In the genomic region with DNA sequence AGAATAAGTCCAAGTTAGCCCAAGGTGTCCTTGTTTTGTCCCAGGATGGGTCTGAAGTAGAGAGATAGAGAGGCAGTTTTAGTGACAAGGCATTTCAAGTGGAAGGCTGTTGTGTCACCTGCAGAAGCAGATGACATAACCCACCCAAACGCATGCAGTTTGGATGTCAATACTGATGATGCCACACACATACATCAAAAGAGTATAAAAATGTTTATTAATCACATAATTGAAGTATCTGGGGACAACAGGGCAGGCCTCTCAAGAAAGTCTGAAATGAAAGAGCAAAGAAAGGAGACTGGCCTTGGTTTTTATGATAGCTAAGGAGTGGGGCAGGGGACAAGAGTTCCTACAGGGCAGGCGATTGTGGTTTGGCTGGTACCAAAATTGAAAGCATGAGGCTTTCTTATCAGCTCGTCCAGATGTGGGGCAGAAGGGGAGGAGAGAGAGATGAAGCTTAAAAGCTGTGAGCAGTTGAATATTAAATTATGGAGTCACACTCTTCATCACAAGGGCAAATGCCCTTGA, we compare ENCODE assay signal across 1 cellular context.
A peak's percentile ranks its signal among the peaks of the same experiment; 100 is the strongest.
TF ChIP-seq lines count a peak whose summit lies in the region.

No MANE protein-coding gene starts in this region.

TF ChIP-seq in K562, 482 proteins besides CTCF, POLR2A, EP300 and RAD21 (continued from another document and continues in another):
- TF ChIP-seq, protein P1, sequence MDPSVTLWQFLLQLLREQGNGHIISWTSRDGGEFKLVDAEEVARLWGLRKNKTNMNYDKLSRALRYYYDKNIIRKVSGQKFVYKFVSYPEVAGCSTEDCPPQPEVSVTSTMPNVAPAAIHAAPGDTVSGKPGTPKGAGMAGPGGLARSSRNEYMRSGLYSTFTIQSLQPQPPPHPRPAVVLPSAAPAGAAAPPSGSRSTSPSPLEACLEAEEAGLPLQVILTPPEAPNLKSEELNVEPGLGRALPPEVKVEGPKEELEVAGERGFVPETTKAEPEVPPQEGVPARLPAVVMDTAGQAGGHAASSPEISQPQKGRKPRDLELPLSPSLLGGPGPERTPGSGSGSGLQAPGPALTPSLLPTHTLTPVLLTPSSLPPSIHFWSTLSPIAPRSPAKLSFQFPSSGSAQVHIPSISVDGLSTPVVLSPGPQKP (CRISPR knock-in tag; IDR thresholded peaks at IDR 0.05), result no peak
- TF ChIP-seq BDP1 (IDR thresholded peaks at IDR 0.05; ENCODE audit: insufficient read depth, insufficient read length), result no peak
- TF ChIP-seq PPARD (CRISPR knock-in tag; IDR thresholded peaks at IDR 0.05), result no peak
- TF ChIP-seq, protein P2, sequence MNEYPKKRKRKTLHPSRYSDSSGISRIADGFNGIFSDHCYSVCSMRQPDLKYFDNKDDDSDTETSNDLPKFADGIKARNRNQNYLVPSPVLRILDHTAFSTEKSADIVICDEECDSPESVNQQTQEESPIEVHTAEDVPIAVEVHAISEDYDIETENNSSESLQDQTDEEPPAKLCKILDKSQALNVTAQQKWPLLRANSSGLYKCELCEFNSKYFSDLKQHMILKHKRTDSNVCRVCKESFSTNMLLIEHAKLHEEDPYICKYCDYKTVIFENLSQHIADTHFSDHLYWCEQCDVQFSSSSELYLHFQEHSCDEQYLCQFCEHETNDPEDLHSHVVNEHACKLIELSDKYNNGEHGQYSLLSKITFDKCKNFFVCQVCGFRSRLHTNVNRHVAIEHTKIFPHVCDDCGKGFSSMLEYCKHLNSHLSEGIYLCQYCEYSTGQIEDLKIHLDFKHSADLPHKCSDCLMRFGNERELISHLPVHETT (CRISPR knock-in tag; conservative IDR thresholded peaks at IDR 0.05 in 1 of 2, IDR thresholded peaks at IDR 0.05 in 1 of 2), result peak in 1 of 2 experiments; percentile 48; a peak in 1 of 4 replicates
- TF ChIP-seq, protein P3, sequence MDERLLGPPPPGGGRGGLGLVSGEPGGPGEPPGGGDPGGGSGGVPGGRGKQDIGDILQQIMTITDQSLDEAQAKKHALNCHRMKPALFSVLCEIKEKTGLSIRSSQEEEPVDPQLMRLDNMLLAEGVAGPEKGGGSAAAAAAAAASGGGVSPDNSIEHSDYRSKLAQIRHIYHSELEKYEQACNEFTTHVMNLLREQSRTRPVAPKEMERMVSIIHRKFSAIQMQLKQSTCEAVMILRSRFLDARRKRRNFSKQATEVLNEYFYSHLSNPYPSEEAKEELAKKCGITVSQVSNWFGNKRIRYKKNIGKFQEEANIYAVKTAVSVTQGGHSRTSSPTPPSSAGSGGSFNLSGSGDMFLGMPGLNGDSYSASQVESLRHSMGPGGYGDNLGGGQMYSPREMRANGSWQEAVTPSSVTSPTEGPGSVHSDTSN (CRISPR knock-in tag; IDR thresholded peaks at IDR 0.05; ENCODE audit: low read depth), result no peak
- TF ChIP-seq, protein P3 (tag; conservative IDR thresholded peaks at IDR 0.05; ENCODE audit: low read depth), result no peak
- no peak for TF ChIP-seq ZNF347 (CRISPR knock-in tag; IDR thresholded peaks at IDR 0.05; ENCODE audit: low read depth)
- no peak for TF ChIP-seq DIDO1 (tag; IDR thresholded peaks at IDR 0.05; ENCODE audit: low read depth)
- no peak for TF ChIP-seq ZNF140 (CRISPR knock-in tag; IDR thresholded peaks at IDR 0.05)
- TF ChIP-seq ZNF696 (CRISPR knock-in tag; conservative IDR thresholded peaks at IDR 0.05), result no peak
- peak; percentile 65 for TF ChIP-seq STAT5A (IDR thresholded peaks at IDR 0.05; ENCODE audit: borderline replicate concordance, low read length)
- no peak for TF ChIP-seq ZBTB8A (IDR thresholded peaks at IDR 0.05; ENCODE audit: partially characterized antibody)
- TF ChIP-seq, protein P4, sequence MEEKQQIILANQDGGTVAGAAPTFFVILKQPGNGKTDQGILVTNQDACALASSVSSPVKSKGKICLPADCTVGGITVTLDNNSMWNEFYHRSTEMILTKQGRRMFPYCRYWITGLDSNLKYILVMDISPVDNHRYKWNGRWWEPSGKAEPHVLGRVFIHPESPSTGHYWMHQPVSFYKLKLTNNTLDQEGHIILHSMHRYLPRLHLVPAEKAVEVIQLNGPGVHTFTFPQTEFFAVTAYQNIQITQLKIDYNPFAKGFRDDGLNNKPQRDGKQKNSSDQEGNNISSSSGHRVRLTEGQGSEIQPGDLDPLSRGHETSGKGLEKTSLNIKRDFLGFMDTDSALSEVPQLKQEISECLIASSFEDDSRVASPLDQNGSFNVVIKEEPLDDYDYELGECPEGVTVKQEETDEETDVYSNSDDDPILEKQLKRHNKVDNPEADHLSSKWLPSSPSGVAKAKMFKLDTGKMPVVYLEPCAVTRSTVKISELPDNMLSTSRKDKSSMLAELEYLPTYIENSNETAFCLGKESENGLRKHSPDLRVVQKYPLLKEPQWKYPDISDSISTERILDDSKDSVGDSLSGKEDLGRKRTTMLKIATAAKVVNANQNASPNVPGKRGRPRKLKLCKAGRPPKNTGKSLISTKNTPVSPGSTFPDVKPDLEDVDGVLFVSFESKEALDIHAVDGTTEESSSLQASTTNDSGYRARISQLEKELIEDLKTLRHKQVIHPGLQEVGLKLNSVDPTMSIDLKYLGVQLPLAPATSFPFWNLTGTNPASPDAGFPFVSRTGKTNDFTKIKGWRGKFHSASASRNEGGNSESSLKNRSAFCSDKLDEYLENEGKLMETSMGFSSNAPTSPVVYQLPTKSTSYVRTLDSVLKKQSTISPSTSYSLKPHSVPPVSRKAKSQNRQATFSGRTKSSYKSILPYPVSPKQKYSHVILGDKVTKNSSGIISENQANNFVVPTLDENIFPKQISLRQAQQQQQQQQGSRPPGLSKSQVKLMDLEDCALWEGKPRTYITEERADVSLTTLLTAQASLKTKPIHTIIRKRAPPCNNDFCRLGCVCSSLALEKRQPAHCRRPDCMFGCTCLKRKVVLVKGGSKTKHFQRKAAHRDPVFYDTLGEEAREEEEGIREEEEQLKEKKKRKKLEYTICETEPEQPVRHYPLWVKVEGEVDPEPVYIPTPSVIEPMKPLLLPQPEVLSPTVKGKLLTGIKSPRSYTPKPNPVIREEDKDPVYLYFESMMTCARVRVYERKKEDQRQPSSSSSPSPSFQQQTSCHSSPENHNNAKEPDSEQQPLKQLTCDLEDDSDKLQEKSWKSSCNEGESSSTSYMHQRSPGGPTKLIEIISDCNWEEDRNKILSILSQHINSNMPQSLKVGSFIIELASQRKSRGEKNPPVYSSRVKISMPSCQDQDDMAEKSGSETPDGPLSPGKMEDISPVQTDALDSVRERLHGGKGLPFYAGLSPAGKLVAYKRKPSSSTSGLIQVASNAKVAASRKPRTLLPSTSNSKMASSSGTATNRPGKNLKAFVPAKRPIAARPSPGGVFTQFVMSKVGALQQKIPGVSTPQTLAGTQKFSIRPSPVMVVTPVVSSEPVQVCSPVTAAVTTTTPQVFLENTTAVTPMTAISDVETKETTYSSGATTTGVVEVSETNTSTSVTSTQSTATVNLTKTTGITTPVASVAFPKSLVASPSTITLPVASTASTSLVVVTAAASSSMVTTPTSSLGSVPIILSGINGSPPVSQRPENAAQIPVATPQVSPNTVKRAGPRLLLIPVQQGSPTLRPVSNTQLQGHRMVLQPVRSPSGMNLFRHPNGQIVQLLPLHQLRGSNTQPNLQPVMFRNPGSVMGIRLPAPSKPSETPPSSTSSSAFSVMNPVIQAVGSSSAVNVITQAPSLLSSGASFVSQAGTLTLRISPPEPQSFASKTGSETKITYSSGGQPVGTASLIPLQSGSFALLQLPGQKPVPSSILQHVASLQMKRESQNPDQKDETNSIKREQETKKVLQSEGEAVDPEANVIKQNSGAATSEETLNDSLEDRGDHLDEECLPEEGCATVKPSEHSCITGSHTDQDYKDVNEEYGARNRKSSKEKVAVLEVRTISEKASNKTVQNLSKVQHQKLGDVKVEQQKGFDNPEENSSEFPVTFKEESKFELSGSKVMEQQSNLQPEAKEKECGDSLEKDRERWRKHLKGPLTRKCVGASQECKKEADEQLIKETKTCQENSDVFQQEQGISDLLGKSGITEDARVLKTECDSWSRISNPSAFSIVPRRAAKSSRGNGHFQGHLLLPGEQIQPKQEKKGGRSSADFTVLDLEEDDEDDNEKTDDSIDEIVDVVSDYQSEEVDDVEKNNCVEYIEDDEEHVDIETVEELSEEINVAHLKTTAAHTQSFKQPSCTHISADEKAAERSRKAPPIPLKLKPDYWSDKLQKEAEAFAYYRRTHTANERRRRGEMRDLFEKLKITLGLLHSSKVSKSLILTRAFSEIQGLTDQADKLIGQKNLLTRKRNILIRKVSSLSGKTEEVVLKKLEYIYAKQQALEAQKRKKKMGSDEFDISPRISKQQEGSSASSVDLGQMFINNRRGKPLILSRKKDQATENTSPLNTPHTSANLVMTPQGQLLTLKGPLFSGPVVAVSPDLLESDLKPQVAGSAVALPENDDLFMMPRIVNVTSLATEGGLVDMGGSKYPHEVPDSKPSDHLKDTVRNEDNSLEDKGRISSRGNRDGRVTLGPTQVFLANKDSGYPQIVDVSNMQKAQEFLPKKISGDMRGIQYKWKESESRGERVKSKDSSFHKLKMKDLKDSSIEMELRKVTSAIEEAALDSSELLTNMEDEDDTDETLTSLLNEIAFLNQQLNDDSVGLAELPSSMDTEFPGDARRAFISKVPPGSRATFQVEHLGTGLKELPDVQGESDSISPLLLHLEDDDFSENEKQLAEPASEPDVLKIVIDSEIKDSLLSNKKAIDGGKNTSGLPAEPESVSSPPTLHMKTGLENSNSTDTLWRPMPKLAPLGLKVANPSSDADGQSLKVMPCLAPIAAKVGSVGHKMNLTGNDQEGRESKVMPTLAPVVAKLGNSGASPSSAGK (IDR thresholded peaks at IDR 0.05), result peak; percentile 35
- no peak for TF ChIP-seq ZNF232 (CRISPR knock-in tag; IDR thresholded peaks at IDR 0.05)
- TF ChIP-seq PHB2 (IDR thresholded peaks at IDR 0.05; ENCODE audit: low read depth), result no peak
- TF ChIP-seq, protein P5, sequence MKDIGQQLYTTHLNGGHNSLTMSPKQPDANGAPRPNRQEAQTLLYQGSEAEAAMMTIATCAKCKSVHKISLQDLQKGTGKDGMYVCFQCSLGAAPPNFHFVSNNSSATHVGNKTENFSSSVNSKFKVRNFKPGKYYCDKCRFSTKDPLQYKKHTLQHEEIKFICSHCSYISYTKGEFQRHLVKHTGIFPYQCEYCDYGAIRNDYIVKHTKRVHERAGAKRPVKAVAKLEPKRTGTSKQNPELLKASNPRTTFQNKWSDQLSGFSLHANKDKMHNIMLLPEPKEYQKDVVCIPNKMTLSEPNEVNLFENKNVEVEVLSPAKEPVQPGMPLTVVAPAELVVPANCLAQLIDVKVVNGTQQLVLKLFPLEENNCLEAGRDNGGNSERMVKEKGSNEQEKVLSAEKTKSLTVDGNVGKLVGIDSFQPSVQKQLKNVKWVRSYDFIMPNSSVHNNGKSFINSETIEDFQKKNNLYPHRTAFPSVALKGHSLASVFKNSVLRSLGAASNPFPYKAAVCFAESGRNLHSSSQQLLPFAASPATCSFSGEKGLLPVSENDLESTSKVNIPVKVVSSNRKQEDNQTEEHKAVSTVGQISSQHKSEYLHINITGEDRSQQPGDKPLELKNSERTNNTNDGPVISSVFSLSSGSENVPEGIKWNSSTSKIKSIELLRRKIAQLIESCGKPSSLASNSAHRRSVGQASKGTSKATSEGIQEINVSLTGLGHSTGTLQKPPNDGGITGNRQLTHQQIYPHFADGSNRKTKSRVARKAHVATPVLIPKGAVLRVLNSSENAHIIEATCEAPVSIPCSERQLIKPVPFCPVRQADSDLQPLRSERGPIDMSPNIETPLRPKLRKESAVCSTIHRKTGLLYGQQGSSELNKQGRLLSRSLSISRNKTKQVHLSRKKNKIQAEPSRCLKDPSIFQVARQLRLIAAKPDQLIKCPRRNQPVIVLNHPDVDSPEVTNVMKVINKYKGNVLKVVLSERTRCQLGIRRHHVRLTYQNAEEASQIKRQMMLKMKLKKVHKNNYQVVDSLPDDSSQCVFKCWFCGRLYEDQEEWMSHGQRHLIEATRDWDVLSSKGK (CRISPR knock-in tag; IDR thresholded peaks at IDR 0.05), result no peak
- TF ChIP-seq, protein P6, sequence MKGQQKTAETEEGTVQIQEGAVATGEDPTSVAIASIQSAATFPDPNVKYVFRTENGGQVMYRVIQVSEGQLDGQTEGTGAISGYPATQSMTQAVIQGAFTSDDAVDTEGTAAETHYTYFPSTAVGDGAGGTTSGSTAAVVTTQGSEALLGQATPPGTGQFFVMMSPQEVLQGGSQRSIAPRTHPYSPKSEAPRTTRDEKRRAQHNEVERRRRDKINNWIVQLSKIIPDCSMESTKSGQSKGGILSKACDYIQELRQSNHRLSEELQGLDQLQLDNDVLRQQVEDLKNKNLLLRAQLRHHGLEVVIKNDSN (CRISPR knock-in tag; IDR thresholded peaks at IDR 0.05), result no peak
- peak; percentile 42; the same call in 1 of the 2 replicates for TF ChIP-seq MYNN (IDR thresholded peaks at IDR 0.05)
- TF ChIP-seq MYNN (CRISPR knock-in tag; IDR thresholded peaks at IDR 0.05), result no peak
- TF ChIP-seq, protein P7, sequence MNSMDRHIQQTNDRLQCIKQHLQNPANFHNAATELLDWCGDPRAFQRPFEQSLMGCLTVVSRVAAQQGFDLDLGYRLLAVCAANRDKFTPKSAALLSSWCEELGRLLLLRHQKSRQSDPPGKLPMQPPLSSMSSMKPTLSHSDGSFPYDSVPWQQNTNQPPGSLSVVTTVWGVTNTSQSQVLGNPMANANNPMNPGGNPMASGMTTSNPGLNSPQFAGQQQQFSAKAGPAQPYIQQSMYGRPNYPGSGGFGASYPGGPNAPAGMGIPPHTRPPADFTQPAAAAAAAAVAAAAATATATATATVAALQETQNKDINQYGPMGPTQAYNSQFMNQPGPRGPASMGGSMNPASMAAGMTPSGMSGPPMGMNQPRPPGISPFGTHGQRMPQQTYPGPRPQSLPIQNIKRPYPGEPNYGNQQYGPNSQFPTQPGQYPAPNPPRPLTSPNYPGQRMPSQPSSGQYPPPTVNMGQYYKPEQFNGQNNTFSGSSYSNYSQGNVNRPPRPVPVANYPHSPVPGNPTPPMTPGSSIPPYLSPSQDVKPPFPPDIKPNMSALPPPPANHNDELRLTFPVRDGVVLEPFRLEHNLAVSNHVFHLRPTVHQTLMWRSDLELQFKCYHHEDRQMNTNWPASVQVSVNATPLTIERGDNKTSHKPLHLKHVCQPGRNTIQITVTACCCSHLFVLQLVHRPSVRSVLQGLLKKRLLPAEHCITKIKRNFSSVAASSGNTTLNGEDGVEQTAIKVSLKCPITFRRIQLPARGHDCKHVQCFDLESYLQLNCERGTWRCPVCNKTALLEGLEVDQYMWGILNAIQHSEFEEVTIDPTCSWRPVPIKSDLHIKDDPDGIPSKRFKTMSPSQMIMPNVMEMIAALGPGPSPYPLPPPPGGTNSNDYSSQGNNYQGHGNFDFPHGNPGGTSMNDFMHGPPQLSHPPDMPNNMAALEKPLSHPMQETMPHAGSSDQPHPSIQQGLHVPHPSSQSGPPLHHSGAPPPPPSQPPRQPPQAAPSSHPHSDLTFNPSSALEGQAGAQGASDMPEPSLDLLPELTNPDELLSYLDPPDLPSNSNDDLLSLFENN (IDR thresholded peaks at IDR 0.05; ENCODE audit: low read depth in 2 of 2, low read length in 2 of 2), result peak in 1 of 2 experiments; percentile 77; a peak in 1 of 4 replicates
- TF ChIP-seq NRF1 (conservative IDR thresholded peaks at IDR 0.05 in 1 of 2, IDR thresholded peaks at IDR 0.05 in 1 of 2), result no peak
- TF ChIP-seq KDM5B (IDR thresholded peaks at IDR 0.05; ENCODE audit: insufficient replicate concordance, low read depth, low read length), result no peak
